Comparison of ENCODE assay signal across 18 cellular contexts in genomic region chr11:112293614-112294013, GRCh38. TPM values are rescaled to one million over a fixed set of nuclear protein-coding genes. Genes with fewer than 3 reads are reported as not detected.
DNase-seq lines count a peak whose midpoint lies in the region; ATAC-seq, FAIRE-seq and TF ChIP-seq lines count a peak whose summit lies in the region.
"Had no signal": no experiment of that assay in that cellular context is flagged by ENCODE, and none has a peak within 500 bp of the region (broad histone marks: within the 10 kb centered on the region; RNA-seq: fewer than 3 reads in every experiment).

No MANE protein-coding gene starts in this region.

- H3K27ac Mint-ChIP-seq in HFFc6 = peak overlapping the region; percentile 97
- H3K27ac Mint-ChIP-seq: effector memory CD8-positive, alpha-beta T cell had no signal

- no peaks in the 10 kb centered on the region for H3K9me3 Mint-ChIP-seq in HFFc6
- H3K9me3 Mint-ChIP-seq: effector memory CD8-positive, alpha-beta T cell had no signal

- no peaks in the 10 kb centered on the region for H3K36me3 ChIP-seq in body of pancreas (replicated peaks in 1 of 2; ENCODE audit: insufficient read depth in 1 of 2, low read depth in 2 of 2)
- no peaks in the 10 kb centered on the region for H3K36me3 ChIP-seq in right atrium auricular region
- H3K36me3 ChIP-seq in sigmoid colon = no peaks in the 10 kb centered on the region
- H3K36me3 ChIP-seq: BE2C had no signal

- no peaks in the 10 kb centered on the region for H3K27me3 ChIP-seq in body of pancreas
- H3K27me3 ChIP-seq in right atrium auricular region = no peaks in the 10 kb centered on the region
- H3K27me3 ChIP-seq in sigmoid colon = no peaks in the 10 kb centered on the region
- H3K27me3 ChIP-seq: BE2C, testis had no signal

- no peaks in the 10 kb centered on the region; the same call in 1 of the 2 replicates for H3K27me3 Mint-ChIP-seq in HFFc6 (ENCODE audit: insufficient read depth)
- H3K27me3 Mint-ChIP-seq: effector memory CD8-positive, alpha-beta T cell had no signal

- intact Hi-C loops in body of pancreas (cut with DNase I) = loop anchor here (10.0 kb wide), 2 partner anchors 261 to 991 kb away; no protein-coding TSS in a partner anchor
- intact Hi-C loops in sigmoid colon (cut with DNase I) = loop anchor here (5.0 to 10.0 kb wide), 5 partner anchors 74 to 819 kb away; partner anchors contain the start of gene NCAM1

- H3K4me3 Mint-ChIP-seq in HFFc6 = peak overlapping the region; percentile 86
- H3K4me3 Mint-ChIP-seq: effector memory CD8-positive, alpha-beta T cell had no signal

- H3K4me3 ChIP-seq in body of pancreas (no peak overlapping the region), right atrium auricular region (no peak overlapping the region), sigmoid colon (no peak overlapping the region)
- H3K4me3 ChIP-seq: testis had no signal

- no peaks in the 10 kb centered on the region for H3K9me3 ChIP-seq in body of pancreas
- H3K9me3 ChIP-seq in right atrium auricular region = no peaks in the 10 kb centered on the region
- no peaks in the 10 kb centered on the region for H3K9me3 ChIP-seq in sigmoid colon
- H3K9me3 ChIP-seq: BE2C, testis had no signal

- TF ChIP-seq POLR2A in body of pancreas (IDR thresholded peaks at IDR 0.05) (no peak), sigmoid colon (IDR thresholded peaks at IDR 0.05) (no peak)

- peaks cover 24% of the 10 kb centered on the region for H3K4me1 ChIP-seq in body of pancreas
- H3K4me1 ChIP-seq in right atrium auricular region = peaks cover 0 to 45% of the 10 kb centered on the region in 2 donors
- H3K4me1 ChIP-seq in sigmoid colon = peaks cover 0 to 36% (median 33%) of the 10 kb centered on the region in 4 donors
- H3K4me1 ChIP-seq: BE2C had no signal

- H3K4me1 Mint-ChIP-seq in HFFc6 (ENCODE audit: low read depth) = peaks cover 62% of the 10 kb centered on the region

- WGBS in body of pancreas, 2 donors = 17 to 22% methylated on average over 2 of the region's 2 CpGs
- WGBS in sigmoid colon, 2 donors = 14 to 54% methylated on average over 2 of the region's 2 CpGs

- DNase-seq in HFFc6 = no peak
- DNase-seq in body of pancreas = peak; percentile 17 to 48 (median 34)
- no peak for DNase-seq in right atrium auricular region (ENCODE audit: low spot score)
- DNase-seq in sigmoid colon = peak; percentile 27
- DNase-seq in dermis blood vessel endothelial cell = no peak
- no peak for DNase-seq in urothelium cell line (ENCODE audit: low spot score)
- no peak for DNase-seq in activated naive CD4-positive, alpha-beta T cell treated with Interleukin-2 at 50 U/mL for 16 hours
- DNase-seq in germinal center (ENCODE audit: low spot score) = no peak
- DNase-seq: activated CD4-positive, alpha-beta T cell treated with anti-CD3 and anti-CD28 coated beads, Interleukin-2, amount 50 U/mL, for 4 hours; BE2C; effector memory CD8-positive, alpha-beta T cell; Kasumi-1; NCI-H187; NCI-H526; testis had no signal

- no peak for FAIRE-seq in urothelium cell line (lab: Jason Lieb, UNC)

- TF ChIP-seq EP300 in sigmoid colon (IDR thresholded peaks at IDR 0.05) = no peak

- no peak for ATAC-seq in body of pancreas
- ATAC-seq: effector memory CD8-positive, alpha-beta T cell; HCT116 had no signal

- TF ChIP-seq CTCF in HFFc6 (IDR thresholded peaks at IDR 0.05) (no peak), body of pancreas (IDR thresholded peaks at IDR 0.05) (no peak), right atrium auricular region (IDR thresholded peaks at IDR 0.05) (no peak), sigmoid colon (IDR thresholded peaks at IDR 0.05) (no peak)

- H3K36me3 Mint-ChIP-seq in HFFc6 (ENCODE audit: low read depth) = no peaks in the 10 kb centered on the region; the same call in 1 of the 2 replicates

- H3K27ac ChIP-seq in body of pancreas = no peak overlapping the region
- peak overlapping the region; percentile 84 to 90 for H3K27ac ChIP-seq in right atrium auricular region
- H3K27ac ChIP-seq in sigmoid colon = peak overlapping the region; percentile 80 to 91 (median 84)
- H3K27ac ChIP-seq: testis had no signal

RNA-seq across cellular contexts. Expression of gene PLET1, which starts 33.0 kb away (rescaled TPM):
- not detected for total RNA-seq in HFFc6 (2021; fragmentation: NEBNext Ultra II Directional; extraction: Animal tissue kit (Norgen Biotek cat#: 25700))
- not detected for total RNA-seq in body of pancreas
- total RNA-seq in right atrium auricular region = not detected
- total RNA-seq in sigmoid colon = not detected
- polyA plus RNA-seq in sigmoid colon = under 1 TPM in 1 of 3 donors, not detected in 2; 0.60 TPM
- total RNA-seq in dermis blood vessel endothelial cell = not detected in 2 replicates
- total RNA-seq: lung microvascular endothelial cell, RPMI7951, testis had no signal

Comparison
In these comparisons a context has a peak if more than half of its experiments do, and no peak if none do; other contexts are left out.
1. DNase-seq: peak in body of pancreas (4 of 4) and sigmoid colon (single experiment); none in HFFc6 (single experiment), right atrium auricular region (single experiment), dermis blood vessel endothelial cell (single experiment), urothelium cell line (single experiment), activated naive CD4-positive, alpha-beta T cell treated with Interleukin-2 at 50 U/mL for 16 hours (single experiment) and germinal center (single experiment).
2. H3K27ac ChIP-seq: peak in right atrium auricular region (2 of 2) and sigmoid colon (4 of 4); none in body of pancreas (0 of 4).